ENCODE assay signal across 1 cellular context in the genomic region with DNA sequence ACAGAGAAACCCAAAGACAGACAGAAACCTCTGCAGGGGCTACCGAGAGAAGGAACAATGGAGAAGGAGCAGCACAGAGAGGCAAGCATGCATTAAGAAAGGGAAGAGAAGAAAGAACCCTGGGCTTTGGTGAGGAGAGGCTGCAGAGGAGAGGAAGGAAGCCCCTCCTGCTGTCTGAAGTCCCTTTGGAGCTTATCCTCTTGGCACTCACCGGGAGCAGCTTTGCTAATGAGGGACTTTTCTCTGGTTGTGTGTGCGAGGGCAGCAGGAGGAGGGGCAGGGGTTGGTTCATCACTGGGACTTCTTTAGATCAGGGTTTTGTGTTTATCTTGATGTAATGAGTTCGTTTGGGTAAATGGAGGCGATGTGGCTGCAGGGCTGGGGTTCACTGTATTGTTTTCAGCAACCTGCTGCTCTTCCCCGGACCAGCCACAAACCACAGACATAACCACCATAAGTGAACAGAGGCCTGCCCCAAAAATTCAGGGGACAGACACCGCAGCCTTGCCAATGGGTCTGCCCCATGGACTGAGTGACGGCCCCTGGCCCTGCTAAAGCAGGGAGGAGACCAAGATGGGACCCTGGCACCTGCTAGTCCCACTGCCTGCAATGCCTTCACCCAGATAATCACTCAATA.
TF ChIP-seq lines count a peak whose summit lies in the region.

No MANE protein-coding gene starts in this region.

TF ChIP-seq in liver, 16 proteins besides CTCF, POLR2A, EP300 and RAD21:
- TF ChIP-seq REST (IDR thresholded peaks at IDR 0.05) (no peak), ATF3 (IDR thresholded peaks at IDR 0.05) (no peak), EGR1 (IDR thresholded peaks at IDR 0.05; ENCODE audit: low read depth in 2 of 2) (no peak), SP1 (IDR thresholded peaks at IDR 0.05) (no peak)
